In the genomic region with DNA sequence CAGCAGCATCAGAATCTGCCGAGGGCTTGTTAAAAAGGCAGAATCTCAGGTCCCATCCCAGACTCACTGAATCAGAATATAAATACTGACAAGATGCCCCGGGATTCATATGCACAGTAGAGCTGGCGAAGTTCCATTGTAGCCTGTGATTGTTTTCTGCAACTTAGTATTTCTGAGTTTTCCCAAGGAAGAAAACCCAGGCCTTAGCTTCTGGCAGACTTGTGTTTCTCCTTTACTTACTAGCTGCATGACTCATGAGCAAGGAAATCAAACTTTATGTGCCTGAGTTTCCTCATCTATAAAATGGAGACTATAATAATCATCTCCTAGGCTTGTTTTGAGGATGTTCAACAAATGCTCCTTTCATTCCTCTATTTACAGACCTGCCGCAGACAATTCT, we compare ENCODE assay signal across 12 cellular contexts.
DNase-seq lines count a peak whose midpoint lies in the region; ATAC-seq and TF ChIP-seq lines count a peak whose summit lies in the region.
"Had no signal": no experiment of that assay in that cellular context is flagged by ENCODE, and none has a peak within 500 bp of the region (broad histone marks: within the 10 kb centered on the region; RNA-seq: fewer than 3 reads in every experiment).

No MANE protein-coding gene starts in this region.

- peaks cover 45% of the 10 kb centered on the region for H3K4me1 Mint-ChIP-seq in WTC11

- H3K27me3 Mint-ChIP-seq in WTC11 (ENCODE audit: low read depth), result no peaks in the 10 kb centered on the region

- no peak overlapping the region for H3K4me3 Mint-ChIP-seq in WTC11

- CTCF ChIA-PET in WTC11 (lab: Charles Lee), result no interaction called here

- POLR2A ChIA-PET in WTC11 (lab: Charles Lee), result interaction anchor here (0.7 to 2.3 kb wide), 2 partner anchors 279 to 1286 kb away, joined by 9 to 11 read pairs; partner anchors contain the start of gene BTG1

- no peak for TF ChIP-seq CTCF in WTC11 (IDR thresholded peaks at IDR 0.05)

- H3K4me3 ChIP-seq in skeletal muscle cell (ENCODE audit: low read depth, low read length), result no peak overlapping the region
- H3K4me3 ChIP-seq: thoracic aorta had no signal

- peaks cover 19% of the 10 kb centered on the region for H3K9me3 Mint-ChIP-seq in WTC11

- peak; percentile 11 for DNase-seq in HCEC 1CT
- DNase-seq in WTC11 (ENCODE audit: low spot score), result peak; percentile 14
- peak; percentile 34 for DNase-seq in fibroblast of the conjunctiva (ENCODE audit: low read depth)
- DNase-seq in skeletal muscle cell (ENCODE audit: low read depth), result peak; percentile 62
- no peak for DNase-seq in NCI-H1417 (lab: John Stamatoyannopoulos, UW)
- DNase-seq: activated CD4-positive, alpha-beta T cell treated with anti-CD3 and anti-CD28 coated beads for 1 hour; NCI-H187; NCI-H748 treated with DMSO at 0.1 percent for 48 hours had no signal

- H3K36me3 Mint-ChIP-seq in WTC11, result no peaks in the 10 kb centered on the region

- ATAC-seq in WTC11 (peak; percentile 95), HG03196 (IDR thresholded peaks at IDR 0.05; ENCODE audit: unreplicated experiment) (no peak), HG02571 (IDR thresholded peaks at IDR 0.05; ENCODE audit: unreplicated experiment) (no peak), HG02642 (IDR thresholded peaks at IDR 0.05; ENCODE audit: poor library complexity, unreplicated experiment) (no peak)

- peak overlapping the region; percentile 80 for H3K27ac Mint-ChIP-seq in WTC11

TF ChIP-seq in WTC11, 78 proteins besides CTCF, POLR2A, EP300 and RAD21:
- TF ChIP-seq ATF1 (CRISPR knock-in tag; IDR thresholded peaks at IDR 0.05), result no peak
- TF ChIP-seq ZNF138 (CRISPR knock-in tag; conservative IDR thresholded peaks at IDR 0.05), result no peak
- TF ChIP-seq NFE2L1 (CRISPR knock-in tag; IDR thresholded peaks at IDR 0.05), result no peak
- TF ChIP-seq, protein P1, sequence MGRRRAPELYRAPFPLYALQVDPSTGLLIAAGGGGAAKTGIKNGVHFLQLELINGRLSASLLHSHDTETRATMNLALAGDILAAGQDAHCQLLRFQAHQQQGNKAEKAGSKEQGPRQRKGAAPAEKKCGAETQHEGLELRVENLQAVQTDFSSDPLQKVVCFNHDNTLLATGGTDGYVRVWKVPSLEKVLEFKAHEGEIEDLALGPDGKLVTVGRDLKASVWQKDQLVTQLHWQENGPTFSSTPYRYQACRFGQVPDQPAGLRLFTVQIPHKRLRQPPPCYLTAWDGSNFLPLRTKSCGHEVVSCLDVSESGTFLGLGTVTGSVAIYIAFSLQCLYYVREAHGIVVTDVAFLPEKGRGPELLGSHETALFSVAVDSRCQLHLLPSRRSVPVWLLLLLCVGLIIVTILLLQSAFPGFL (CRISPR knock-in tag; IDR thresholded peaks at IDR 0.05; ENCODE audit: borderline replicate concordance), result no peak

Comparison
In these comparisons a context has a peak if more than half of its experiments do, and no peak if none do; other contexts are left out.
1. DNase-seq: peak in HCEC 1CT (single experiment), WTC11 (single experiment), fibroblast of the conjunctiva (single experiment) and skeletal muscle cell (single experiment); none in NCI-H1417 (0 of 3).